2 cellular contexts compared by ENCODE assay signal in the genomic region with DNA sequence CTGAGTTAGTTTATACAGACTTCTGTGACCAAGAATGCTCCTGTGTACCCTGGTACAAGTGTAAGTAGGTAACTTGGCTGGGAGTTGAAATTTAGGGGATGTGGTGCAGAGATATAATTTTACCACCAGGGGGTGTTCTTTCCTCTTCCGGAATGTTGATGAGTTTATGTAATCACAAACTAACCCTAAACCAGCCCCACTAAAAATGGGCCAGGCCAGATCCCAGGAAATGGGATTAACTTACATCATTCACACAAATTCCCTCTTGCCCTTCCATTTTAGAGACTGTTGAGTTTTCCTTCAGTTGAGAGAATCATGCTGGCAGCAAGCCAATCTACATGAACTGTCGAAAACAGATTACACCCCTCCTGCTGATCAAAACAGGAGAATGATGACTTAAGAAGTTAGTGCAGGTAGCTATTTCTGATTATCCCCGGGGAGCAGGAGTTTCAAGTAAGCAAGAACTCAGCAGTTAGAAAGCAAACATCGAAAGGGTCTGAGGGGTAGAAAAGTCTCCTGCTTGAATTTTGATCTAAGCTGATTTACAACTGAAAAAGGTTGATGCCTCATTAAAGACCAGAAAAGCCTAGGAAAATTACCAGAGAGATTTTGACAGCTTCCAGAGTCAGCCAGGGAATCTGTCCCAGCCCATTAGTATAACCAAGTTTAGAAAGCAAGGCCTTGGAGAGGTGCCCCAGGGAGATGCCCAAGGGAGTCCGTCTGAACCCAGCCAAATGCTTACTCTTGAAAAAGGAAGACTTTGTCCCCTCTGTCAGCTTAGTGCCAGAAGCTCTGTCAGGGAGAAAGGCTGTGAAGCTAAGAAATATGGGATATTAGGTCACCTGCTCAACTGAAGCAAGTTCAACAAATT.
TF ChIP-seq lines count a peak whose summit lies in the region.

No MANE protein-coding gene starts in this region.

TF ChIP-seq in SK-N-SH treated with all-trans-retinoic acid at 6 μM for 48 hours, 23 proteins besides CTCF, POLR2A, EP300 and RAD21 (continued from another document):
- TF ChIP-seq ZFP3 (CRISPR knock-in tag; IDR thresholded peaks at IDR 0.05) = no peak
- TF ChIP-seq ISL1 (CRISPR knock-in tag; IDR thresholded peaks at IDR 0.05) = peak; percentile 44; the same call in 1 of the 2 replicates
- no peak for TF ChIP-seq ZFP30 (CRISPR knock-in tag; IDR thresholded peaks at IDR 0.05)
TF ChIP-seq in SK-N-SH treated with all-trans-retinoic acid at 6 μM for 48 hours: peak in this region for 1.

TF ChIP-seq in GM12878, 131 proteins besides CTCF, POLR2A, EP300 and RAD21:
- TF ChIP-seq SKIL (IDR thresholded peaks at IDR 0.05; ENCODE audit: low read depth, poor library complexity, severe bottlenecking) (peak; percentile 52), BCL3 (IDR thresholded peaks at IDR 0.05; ENCODE audit: borderline replicate concordance, insufficient read depth, low read depth, low read length, poor library complexity, severe bottlenecking) (no peak), JUNB (IDR thresholded peaks at IDR 0.05) (no peak), POU2F2 (IDR thresholded peaks at IDR 0.05; ENCODE audit: borderline replicate concordance, low read depth, low read length) (no peak), RUNX3 (IDR thresholded peaks at IDR 0.05; ENCODE audit: low read length) (0 out of 2 replicates have a peak, but pooled peaks have one; percentile 6), ZNF24 (IDR thresholded peaks at IDR 0.05) (no peak), SMAD1 (IDR thresholded peaks at IDR 0.05; ENCODE audit: low read depth, partially characterized antibody) (peak; percentile 44), SMC3 (IDR thresholded peaks at IDR 0.05; ENCODE audit: borderline replicate concordance, low read length) (peak; percentile 88), TCF3 (IDR thresholded peaks at IDR 0.05; ENCODE audit: borderline replicate concordance, insufficient read depth, low read depth, low read length) (no peak), CBX5 (IDR thresholded peaks at IDR 0.05; ENCODE audit: low read depth) (no peak), TCF7 (IDR thresholded peaks at IDR 0.05; ENCODE audit: borderline replicate concordance) (no peak), STAT1 (conservative IDR thresholded peaks at IDR 0.05) (no peak), FOS (IDR thresholded peaks at IDR 0.05; ENCODE audit: borderline replicate concordance, extremely low read depth, insufficient read length) (no peak)
- TF ChIP-seq, protein P1, sequence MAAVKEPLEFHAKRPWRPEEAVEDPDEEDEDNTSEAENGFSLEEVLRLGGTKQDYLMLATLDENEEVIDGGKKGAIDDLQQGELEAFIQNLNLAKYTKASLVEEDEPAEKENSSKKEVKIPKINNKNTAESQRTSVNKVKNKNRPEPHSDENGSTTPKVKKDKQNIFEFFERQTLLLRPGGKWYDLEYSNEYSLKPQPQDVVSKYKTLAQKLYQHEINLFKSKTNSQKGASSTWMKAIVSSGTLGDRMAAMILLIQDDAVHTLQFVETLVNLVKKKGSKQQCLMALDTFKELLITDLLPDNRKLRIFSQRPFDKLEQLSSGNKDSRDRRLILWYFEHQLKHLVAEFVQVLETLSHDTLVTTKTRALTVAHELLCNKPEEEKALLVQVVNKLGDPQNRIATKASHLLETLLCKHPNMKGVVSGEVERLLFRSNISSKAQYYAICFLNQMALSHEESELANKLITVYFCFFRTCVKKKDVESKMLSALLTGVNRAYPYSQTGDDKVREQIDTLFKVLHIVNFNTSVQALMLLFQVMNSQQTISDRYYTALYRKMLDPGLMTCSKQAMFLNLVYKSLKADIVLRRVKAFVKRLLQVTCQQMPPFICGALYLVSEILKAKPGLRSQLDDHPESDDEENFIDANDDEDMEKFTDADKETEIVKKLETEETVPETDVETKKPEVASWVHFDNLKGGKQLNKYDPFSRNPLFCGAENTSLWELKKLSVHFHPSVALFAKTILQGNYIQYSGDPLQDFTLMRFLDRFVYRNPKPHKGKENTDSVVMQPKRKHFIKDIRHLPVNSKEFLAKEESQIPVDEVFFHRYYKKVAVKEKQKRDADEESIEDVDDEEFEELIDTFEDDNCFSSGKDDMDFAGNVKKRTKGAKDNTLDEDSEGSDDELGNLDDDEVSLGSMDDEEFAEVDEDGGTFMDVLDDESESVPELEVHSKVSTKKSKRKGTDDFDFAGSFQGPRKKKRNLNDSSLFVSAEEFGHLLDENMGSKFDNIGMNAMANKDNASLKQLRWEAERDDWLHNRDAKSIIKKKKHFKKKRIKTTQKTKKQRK (IDR thresholded peaks at IDR 0.05; ENCODE audit: low read depth, low read length) = no peak
TF ChIP-seq in GM12878: peak in this region for 4.
